In genomic region chr18:47756364-47757016, GRCh38 we compare ENCODE assay signal across 8 cellular contexts.
DNase-seq lines count a peak whose midpoint lies in the region; ATAC-seq and TF ChIP-seq lines count a peak whose summit lies in the region.

No MANE protein-coding gene starts in this region.

- DNase-seq in CD8-positive, alpha-beta memory T cell = peak in 3 of 5 donors; percentile 10 to 20 (median 12)
- DNase-seq in H9 (peak; percentile 81), NCI-H345 treated with DMSO at 0.1 percent for 48 hours (lab: John Stamatoyannopoulos, UW; ENCODE audit: unreplicated experiment) (peak; percentile 66), epithelial cell of proximal tubule (ENCODE audit: low read depth) (no peak), thoracic aorta (ENCODE audit: low spot score) (no peak)
- peak; percentile 67 for DNase-seq in activated CD4-positive, alpha-beta memory T cell treated with anti-CD3 and anti-CD28 coated beads for 36 hours
- peak in 8 of 10 donors; percentile 10 to 44 (median 29) for DNase-seq in naive thymus-derived CD8-positive, alpha-beta T cell

- no peak overlapping the region for H2BK15ac ChIP-seq in H9 (ENCODE audit: low read depth, low read length)

- no peaks in the 10 kb centered on the region for H3K79me2 ChIP-seq in H9 (ENCODE audit: insufficient read depth, low read length)

- H4K5ac ChIP-seq in H9 (ENCODE audit: insufficient read length, low read depth, low read length) = no peak overlapping the region

- H3K4me3 ChIP-seq in CD8-positive, alpha-beta memory T cell (ENCODE audit: low read length) = no peak overlapping the region
- H3K4me3 ChIP-seq in epithelial cell of proximal tubule (ENCODE audit: low read depth, low read length) (no peak overlapping the region), thoracic aorta (no peak overlapping the region)

- no peak overlapping the region for H2BK20ac ChIP-seq in H9 (ENCODE audit: low read depth, low read length, poor library complexity, severe bottlenecking)

- TF ChIP-seq CTCF in H9 (conservative IDR thresholded peaks at IDR 0.05) = peak; percentile 97
- peak; percentile 99 for TF ChIP-seq CTCF in epithelial cell of proximal tubule (conservative IDR thresholded peaks at IDR 0.05; ENCODE audit: low read depth, low read length)
- TF ChIP-seq CTCF in thoracic aorta (IDR thresholded peaks at IDR 0.05) = peak; percentile 63

- no peak overlapping the region for H3K4ac ChIP-seq in H9 (ENCODE audit: low read depth, low read length)

- H3K79me1 ChIP-seq in H9 (ENCODE audit: insufficient read depth, low read depth, low read length, poor library complexity, severe bottlenecking) = no peaks in the 10 kb centered on the region

- H3K23ac ChIP-seq in H9 (ENCODE audit: insufficient read length, low read depth, low read length) = no peak overlapping the region

- H3K9me3 Mint-ChIP-seq in CD8-positive, alpha-beta memory T cell = peaks cover 6 to 19% (median 11%) of the 10 kb centered on the region in 5 donors
- peaks cover 13 to 16% of the 10 kb centered on the region in 2 experiments for H3K9me3 Mint-ChIP-seq in H9
- H3K9me3 Mint-ChIP-seq in activated CD4-positive, alpha-beta memory T cell treated with anti-CD3 and anti-CD28 coated beads for 36 hours = peaks cover 7% of the 10 kb centered on the region
- H3K9me3 Mint-ChIP-seq in naive thymus-derived CD8-positive, alpha-beta T cell = peaks cover 0 to 28% (median 15%) of the 10 kb centered on the region in 9 donors

- no peak overlapping the region for H3K27ac ChIP-seq in CD8-positive, alpha-beta memory T cell (ENCODE audit: low read depth, low read length)
- H3K27ac ChIP-seq in H9 (ENCODE audit: insufficient read length, low read depth, low read length) = no peak overlapping the region
- no peak overlapping the region for H3K27ac ChIP-seq in thoracic aorta

- no peak overlapping the region for H3K14ac ChIP-seq in H9 (ENCODE audit: insufficient read depth, low read length)

- POLR2A ChIA-PET in CD8-positive, alpha-beta memory T cell (lab: Charles Lee) = no interaction called here
- POLR2A ChIA-PET in activated CD4-positive, alpha-beta memory T cell treated with anti-CD3 and anti-CD28 coated beads for 36 hours (lab: Charles Lee) = no interaction called here
- POLR2A ChIA-PET in naive thymus-derived CD8-positive, alpha-beta T cell (lab: Charles Lee) = no interaction called here

- no peaks in the 10 kb centered on the region for H4K20me1 ChIP-seq in H9 (ENCODE audit: control insufficient read depth, insufficient read depth, insufficient read length)

- no peak overlapping the region for H2BK5ac ChIP-seq in H9 (ENCODE audit: insufficient read length, low read length)

- no peak overlapping the region for H3K4me3 Mint-ChIP-seq in CD8-positive, alpha-beta memory T cell
- peak overlapping the region in 1 of 2 experiments; percentile 5; a peak in 1 of 5 replicates for H3K4me3 Mint-ChIP-seq in H9
- H3K4me3 Mint-ChIP-seq in activated CD4-positive, alpha-beta memory T cell treated with anti-CD3 and anti-CD28 coated beads for 36 hours = no peak overlapping the region
- no peak overlapping the region for H3K4me3 Mint-ChIP-seq in naive thymus-derived CD8-positive, alpha-beta T cell

- no peak overlapping the region for H3K56ac ChIP-seq in H9 (ENCODE audit: insufficient read length, low read depth, low read length)

- intact Hi-C loops in activated CD4-positive, alpha-beta memory T cell treated with anti-CD3 and anti-CD28 coated beads for 36 hours (cut with micrococcal nuclease) = loop anchor here (10.0 kb wide), 1 partner anchor 652 kb away; no protein-coding TSS in a partner anchor

- WGBS in H9 (ENCODE audit: extremely low coverage, insufficient read length, low lambda C conversion rate) = no CpG with 5 or more reads among the region's 9 CpGs

- no peak overlapping the region for H2BK12ac ChIP-seq in H9 (ENCODE audit: insufficient read length, low read depth, low read length)

- peaks cover 20 to 50% of the 10 kb centered on the region in 2 donors for H3K27me3 Mint-ChIP-seq in CD8-positive, alpha-beta memory T cell
- H3K27me3 Mint-ChIP-seq in H9 (ENCODE audit: low read depth) = peaks cover 18% of the 10 kb centered on the region
- H3K27me3 Mint-ChIP-seq in activated CD4-positive, alpha-beta memory T cell treated with anti-CD3 and anti-CD28 coated beads for 36 hours = peaks cover 29% of the 10 kb centered on the region
- peaks cover 8 to 59% (median 30%) of the 10 kb centered on the region in 5 donors for H3K27me3 Mint-ChIP-seq in naive thymus-derived CD8-positive, alpha-beta T cell

- no peak overlapping the region for H4K8ac ChIP-seq in H9 (replicated peaks; ENCODE audit: insufficient read length, low read depth, low read length)

- no peak overlapping the region for H4K91ac ChIP-seq in H9 (ENCODE audit: insufficient read length, low read depth, low read length)

- H3K4me1 ChIP-seq in CD8-positive, alpha-beta memory T cell (ENCODE audit: insufficient read depth, low read length) = no peaks in the 10 kb centered on the region
- H3K4me1 ChIP-seq in H9 (ENCODE audit: insufficient read depth, low read length) = no peaks in the 10 kb centered on the region
- H3K4me1 ChIP-seq in thoracic aorta (ENCODE audit: control insufficient read depth in 1 of 2, low read depth in 2 of 2) = no peaks in the 10 kb centered on the region

- no peak overlapping the region for H3K18ac ChIP-seq in H9 (ENCODE audit: insufficient read length, low read depth, low read length)

- ATAC-seq in naive thymus-derived CD8-positive, alpha-beta T cell = peak in 1 of 2 donors; percentile 35
- ATAC-seq in thoracic aorta (ENCODE audit: insufficient number of reproducible peaks, low FRiP score, low read depth) = no peak
- no peak for ATAC-seq in HG03521 (IDR thresholded peaks at IDR 0.05; ENCODE audit: unreplicated experiment)

- H3K27me3 ChIP-seq in CD8-positive, alpha-beta memory T cell (ENCODE audit: insufficient read depth, low read length, poor library complexity, severe bottlenecking) = no peaks in the 10 kb centered on the region
- no peaks in the 10 kb centered on the region for H3K27me3 ChIP-seq in H9 (ENCODE audit: insufficient read depth, low read length)
- H3K27me3 ChIP-seq in thoracic aorta (replicated peaks; ENCODE audit: insufficient read depth) = no peaks in the 10 kb centered on the region

- no peak overlapping the region for H3K27ac Mint-ChIP-seq in CD8-positive, alpha-beta memory T cell
- H3K27ac Mint-ChIP-seq in H9 = no peak overlapping the region
- no peak overlapping the region for H3K27ac Mint-ChIP-seq in activated CD4-positive, alpha-beta memory T cell treated with anti-CD3 and anti-CD28 coated beads for 36 hours
- H3K27ac Mint-ChIP-seq in naive thymus-derived CD8-positive, alpha-beta T cell = peak overlapping the region in 2 of 10 donors; percentile 28 to 67

- no peak overlapping the region for H2BK120ac ChIP-seq in H9 (ENCODE audit: low read depth, low read length, poor library complexity, severe bottlenecking)

- H2AFZ ChIP-seq in H9 (ENCODE audit: low read length) = no peak overlapping the region

- H3K9ac ChIP-seq in H9 (ENCODE audit: extremely low read depth, insufficient read length, low read length) = no peak overlapping the region

- H3K36me3 ChIP-seq in CD8-positive, alpha-beta memory T cell (ENCODE audit: insufficient read depth, low read length) = no peaks in the 10 kb centered on the region
- no peaks in the 10 kb centered on the region for H3K36me3 ChIP-seq in thoracic aorta

- no peaks in the 10 kb centered on the region for H3K9me3 ChIP-seq in CD8-positive, alpha-beta memory T cell (ENCODE audit: low read length)
- H3K9me3 ChIP-seq in H9 (ENCODE audit: control insufficient read depth, low read depth, low read length) (no peaks in the 10 kb centered on the region), thoracic aorta (peaks cover 3% of the 10 kb centered on the region)

- CTCF ChIA-PET in CD8-positive, alpha-beta memory T cell (lab: Charles Lee) = interaction anchor here (1.2 to 1.3 kb wide), 2 partner anchors 11 to 18 kb away, joined by 3 read pairs; no protein-coding TSS in a partner anchor
- CTCF ChIA-PET in activated CD4-positive, alpha-beta memory T cell treated with anti-CD3 and anti-CD28 coated beads for 36 hours (lab: Charles Lee) = interaction anchor here (0.6 to 2.6 kb wide), 11 partner anchors 9 to 702 kb away, joined by 3 to 13 read pairs (median 4); no protein-coding TSS in a partner anchor

- H3T11ph ChIP-seq in H9 (ENCODE audit: low read length) = no peak overlapping the region

- H3K36me3 Mint-ChIP-seq in CD8-positive, alpha-beta memory T cell = peaks cover 0 to 21% (median 0%) of the 10 kb centered on the region in 3 donors
- H3K36me3 Mint-ChIP-seq in H9 (ENCODE audit: insufficient read depth in 1 of 3, low read depth in 3 of 3) = peaks cover 0 to 23% (median 2%) of the 10 kb centered on the region in 3 experiments; a peak in 5 of 7 replicates
- H3K36me3 Mint-ChIP-seq in activated CD4-positive, alpha-beta memory T cell treated with anti-CD3 and anti-CD28 coated beads for 36 hours = peaks cover 2% of the 10 kb centered on the region
- peaks cover 0 to 22% (median 19%) of the 10 kb centered on the region in 3 donors for H3K36me3 Mint-ChIP-seq in naive thymus-derived CD8-positive, alpha-beta T cell

- H3K23me2 ChIP-seq in H9 (ENCODE audit: insufficient read length, low read depth, low read length, poor library complexity, severe bottlenecking) = no peaks in the 10 kb centered on the region

- H3K4me2 ChIP-seq in H9 (ENCODE audit: insufficient read depth, insufficient read length, low read length) = no peak overlapping the region

- H3K4me1 Mint-ChIP-seq in CD8-positive, alpha-beta memory T cell = peaks cover 0 to 6% (median 5%) of the 10 kb centered on the region in 3 donors
- peaks cover 5 to 14% of the 10 kb centered on the region in 2 experiments for H3K4me1 Mint-ChIP-seq in H9
- H3K4me1 Mint-ChIP-seq in activated CD4-positive, alpha-beta memory T cell treated with anti-CD3 and anti-CD28 coated beads for 36 hours (ENCODE audit: low read depth) = peaks cover 4% of the 10 kb centered on the region
- H3K4me1 Mint-ChIP-seq in naive thymus-derived CD8-positive, alpha-beta T cell = peaks cover 3 to 6% (median 4%) of the 10 kb centered on the region in 4 donors

- no peak overlapping the region for H2AK5ac ChIP-seq in H9 (ENCODE audit: insufficient read length, low read length)

Comparison
In these comparisons a context has a peak if more than half of its experiments do, and no peak if none do; other contexts are left out.
1. DNase-seq: peak in CD8-positive, alpha-beta memory T cell (3 of 5), H9 (single experiment), NCI-H345 treated with DMSO at 0.1 percent for 48 hours (single experiment), activated CD4-positive, alpha-beta memory T cell treated with anti-CD3 and anti-CD28 coated beads for 36 hours (single experiment) and naive thymus-derived CD8-positive, alpha-beta T cell (8 of 10); none in epithelial cell of proximal tubule (single experiment) and thoracic aorta (single experiment).
2. Peak in every context shown above with its lines, with median percentiles within 50 percentile points of each other: CTCF ChIP-seq.